8 cellular contexts compared by ENCODE assay signal in genomic region chr10:97640174-97640867, GRCh38. TPM values are rescaled to one million over a fixed set of nuclear protein-coding genes. Genes with fewer than 3 reads are reported as not detected.
DNase-seq lines count a peak whose midpoint lies in the region; ATAC-seq and TF ChIP-seq lines count a peak whose summit lies in the region.

TSS of gene PI4K2A (plus strand) at chr10:97640671. CDS start at chr10:97640743, 72 bp downstream.

- no peak for TF ChIP-seq CTCF in astrocyte of the cerebellum (IDR thresholded peaks at IDR 0.05; ENCODE audit: low read depth, low read length, missing control alignments)

- peak; percentile 83 for DNase-seq in NCI-H2029 treated with DMSO at 0.1 percent for 48 hours (lab: John Stamatoyannopoulos, UW)
- DNase-seq in T-helper 22 cell (ENCODE audit: low read depth): peak; percentile 97
- DNase-seq in astrocyte of the cerebellum (ENCODE audit: low read depth): peak; percentile 98
- DNase-seq in hepatic stellate cell (ENCODE audit: low spot score): peak; percentile 98
- DNase-seq in aorta: peak; percentile 99 to 100

- in situ Hi-C loops in astrocyte of the cerebellum (cut with HindIII; ENCODE audit: low sequenced_read_pairs): no loop called here

- H3K4me3 ChIP-seq in astrocyte of the cerebellum (ENCODE audit: low read depth, low read length): peak within 1 kb of the TSS; percentile 81
- H3K4me3 ChIP-seq in rectal smooth muscle tissue (ENCODE audit: low read length): peak within 1 kb of the TSS; percentile 73
- peak within 1 kb of the TSS; percentile 60 to 87 for H3K4me3 ChIP-seq in aorta (ENCODE audit: low read length in 2 of 2)

- peaks cover 6% of the 10 kb centered on the region for H3K4me1 ChIP-seq in rectal smooth muscle tissue (ENCODE audit: control insufficient read depth, insufficient read depth, low read length)
- no peaks in the 10 kb centered on the region for H3K4me1 ChIP-seq in aorta (ENCODE audit: control insufficient read depth in 1 of 2, insufficient read depth in 2 of 2, low read length in 2 of 2)

- H3K27ac ChIP-seq in rectal smooth muscle tissue (ENCODE audit: low read depth, low read length) (peak within 1 kb of the TSS; percentile 78), aorta (ENCODE audit: low read depth in 1 of 2, low read length in 2 of 2) (peak within 1 kb of the TSS in 1 of 2 donors; percentile 37)

- ATAC-seq in GM18511 (IDR thresholded peaks at IDR 0.05; ENCODE audit: unreplicated experiment): peak; percentile 98
- ATAC-seq in HG03025 (IDR thresholded peaks at IDR 0.05; ENCODE audit: low FRiP score, unreplicated experiment): peak; percentile 98
- peak; percentile 99 for ATAC-seq in aorta (ENCODE audit: low FRiP score)

- H3K36me3 ChIP-seq in rectal smooth muscle tissue (ENCODE audit: control insufficient read depth, insufficient read depth, low read length): no peaks in the 10 kb centered on the region
- H3K36me3 ChIP-seq in aorta (ENCODE audit: control insufficient read depth in 1 of 2, insufficient read depth in 2 of 2, low read length in 1 of 2): peaks cover 0 to 2% of the 10 kb centered on the region in 2 donors

- intact Hi-C loops in aorta (cut with DNase I): no loop called here

- 2 to 3% methylated on average over 31 to 54 of the region's 54 CpGs for WGBS in aorta, 2 donors

- no peaks in the 10 kb centered on the region for H3K27me3 ChIP-seq in rectal smooth muscle tissue (ENCODE audit: control insufficient read depth, insufficient read depth, low read length)
- no peaks in the 10 kb centered on the region for H3K27me3 ChIP-seq in aorta (ENCODE audit: control insufficient read depth in 1 of 2, insufficient read depth in 2 of 2, low read length in 1 of 2)

- peak within 1 kb of the TSS; percentile 45 for H3K9ac ChIP-seq in rectal smooth muscle tissue (ENCODE audit: low read length)

- no peaks in the 10 kb centered on the region for H3K9me3 ChIP-seq in aorta (ENCODE audit: control insufficient read depth, low read length)

RNA-seq across cellular contexts. Expression of gene PI4K2A, which starts in this region (rescaled TPM):
- total RNA-seq in aorta: 10 to 100 TPM; 14.2 to 16.7 TPM
- 10 to 100 TPM in 1 of 2 donors, 1 to 10 TPM in 1; 6.5 to 10.0 TPM for polyA plus RNA-seq in aorta
